ENCODE assay signal across 8 cellular contexts in the genomic region with DNA sequence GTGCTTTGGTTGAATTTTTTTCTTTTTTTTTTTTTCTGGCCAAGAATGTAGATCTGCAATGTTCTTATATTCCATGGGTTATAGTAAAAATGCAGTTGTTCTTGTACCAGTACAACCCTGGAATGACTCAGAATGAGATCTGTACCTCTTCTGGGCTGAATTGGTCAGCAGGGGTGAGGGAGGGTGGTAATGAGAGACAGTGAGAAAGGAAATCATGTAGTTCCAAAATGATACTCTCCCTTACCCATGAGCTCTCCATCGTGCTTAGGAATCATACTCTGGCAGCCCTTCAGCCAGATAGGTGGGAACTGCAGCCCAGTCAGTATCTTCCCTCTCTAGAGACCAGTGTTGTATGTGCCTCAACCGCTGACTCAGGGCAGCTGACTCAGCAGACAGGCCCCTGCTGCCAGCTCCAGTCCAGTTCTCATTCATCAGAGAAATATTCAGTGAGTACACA. TPM values are rescaled to one million over a fixed set of nuclear protein-coding genes. Genes with fewer than 3 reads are reported as not detected.
DNase-seq lines count a peak whose midpoint lies in the region; ATAC-seq and TF ChIP-seq lines count a peak whose summit lies in the region.

No MANE protein-coding gene starts in this region.

- H3K27ac Mint-ChIP-seq in T-helper 2 cell treated with Interferon-gamma antibody and Interleukin-4, amounts not matched to agents 5 μg/mL and 100 μg/mL, for 36 hours: no peak overlapping the region
- H3K27ac Mint-ChIP-seq in immature natural killer cell: no peak overlapping the region

- H3K9me3 Mint-ChIP-seq in T-helper 2 cell treated with Interferon-gamma antibody and Interleukin-4, amounts not matched to agents 5 μg/mL and 100 μg/mL, for 36 hours: no peaks in the 10 kb centered on the region
- H3K9me3 Mint-ChIP-seq in immature natural killer cell: no peaks in the 10 kb centered on the region

- TF ChIP-seq CTCF in fibroblast of villous mesenchyme (IDR thresholded peaks at IDR 0.05; ENCODE audit: insufficient read depth, low read depth, low read length): no peak
- TF ChIP-seq CTCF in gastrocnemius medialis (IDR thresholded peaks at IDR 0.05 in 4 of 5, conservative IDR thresholded peaks at IDR 0.05 in 1 of 5): no peak

- no peak overlapping the region for H3K4me3 ChIP-seq in fibroblast of villous mesenchyme (ENCODE audit: low read depth, low read length)
- H3K4me3 ChIP-seq in gastrocnemius medialis: no peak overlapping the region

- intact Hi-C loops in gastrocnemius medialis (cut with DNase I; ENCODE audit: low total_unique reads): no loop called here

- peaks cover 32% of the 10 kb centered on the region for H3K4me1 Mint-ChIP-seq in T-helper 2 cell treated with Interferon-gamma antibody and Interleukin-4, amounts not matched to agents 5 μg/mL and 100 μg/mL, for 36 hours (ENCODE audit: low read depth)
- peaks cover 12 to 24% of the 10 kb centered on the region in 2 donors for H3K4me1 Mint-ChIP-seq in immature natural killer cell

- TF ChIP-seq POLR2A in gastrocnemius medialis (IDR thresholded peaks at IDR 0.05): no peak

- H3K27me3 ChIP-seq in gastrocnemius medialis: no peaks in the 10 kb centered on the region

- no peaks in the 10 kb centered on the region for H3K36me3 Mint-ChIP-seq in T-helper 2 cell treated with Interferon-gamma antibody and Interleukin-4, amounts not matched to agents 5 μg/mL and 100 μg/mL, for 36 hours (ENCODE audit: low read depth)
- H3K36me3 Mint-ChIP-seq in immature natural killer cell: no peaks in the 10 kb centered on the region

- H3K4me1 ChIP-seq in gastrocnemius medialis: peaks cover 1 to 4% of the 10 kb centered on the region in 2 donors

- peak; percentile 47 for DNase-seq in GOT3 (lab: John Stamatoyannopoulos, UW)
- peak; percentile 15 for DNase-seq in T-helper 2 cell treated with Interferon-gamma antibody and Interleukin-4, amounts not matched to agents 5 μg/mL and 100 μg/mL, for 36 hours (ENCODE audit: low spot score)
- peak; percentile 77 for DNase-seq in fibroblast of villous mesenchyme (ENCODE audit: low read depth)
- DNase-seq in gastrocnemius medialis: peak; percentile 25 to 34
- DNase-seq in central memory CD4-positive, alpha-beta T cell: no peak
- DNase-seq in UCSD-AML1 (lab: John Stamatoyannopoulos, UW; ENCODE audit: unreplicated experiment): no peak
- no peak for DNase-seq in immature natural killer cell
- no peak for DNase-seq in NK-92 (lab: John Stamatoyannopoulos, UW; ENCODE audit: unreplicated experiment)

- H3K36me3 ChIP-seq in gastrocnemius medialis: no peaks in the 10 kb centered on the region

- H3K9me3 ChIP-seq in gastrocnemius medialis: no peaks in the 10 kb centered on the region

- no peak for ATAC-seq in gastrocnemius medialis

- in situ Hi-C loops in gastrocnemius medialis (cut with MboI; ENCODE audit: low sequenced_read_pairs in 4 of 4): no loop called here

- H3K4me3 Mint-ChIP-seq in T-helper 2 cell treated with Interferon-gamma antibody and Interleukin-4, amounts not matched to agents 5 μg/mL and 100 μg/mL, for 36 hours: no peak overlapping the region
- no peak overlapping the region for H3K4me3 Mint-ChIP-seq in immature natural killer cell

- H3K27ac ChIP-seq in gastrocnemius medialis: peak overlapping the region in 2 of 4 donors; percentile 4 to 39

- H3K27me3 Mint-ChIP-seq in T-helper 2 cell treated with Interferon-gamma antibody and Interleukin-4, amounts not matched to agents 5 μg/mL and 100 μg/mL, for 36 hours (ENCODE audit: low read depth): peaks cover 35% of the 10 kb centered on the region
- H3K27me3 Mint-ChIP-seq in immature natural killer cell (ENCODE audit: low read depth in 3 of 3): peaks cover 6 to 30% (median 8%) of the 10 kb centered on the region in 3 donors

RNA-seq across cellular contexts. Expression of gene GLIS3, which starts 2.1 kb away (rescaled TPM):
- total RNA-seq in fibroblast of villous mesenchyme (56.0 and 77.7 TPM in 2 replicates), gastrocnemius medialis (1 to 10 TPM; 3.9 to 6.7 (median 4.2) TPM)
- polyA plus RNA-seq in immature natural killer cell: 1 to 10 TPM in 1 of 3 donors, not detected in 2; 1.0 TPM

Comparison
In these comparisons a context has a peak if more than half of its experiments do, and no peak if none do; other contexts are left out.
1. DNase-seq: peak in GOT3 (single experiment), T-helper 2 cell treated with Interferon-gamma antibody and Interleukin-4, amounts not matched to agents 5 μg/mL and 100 μg/mL, for 36 hours (single experiment), fibroblast of villous mesenchyme (single experiment) and gastrocnemius medialis (2 of 2); none in central memory CD4-positive, alpha-beta T cell (single experiment), UCSD-AML1 (single experiment), immature natural killer cell (0 of 3) and NK-92 (single experiment).